28 cellular contexts compared by ENCODE assay signal in genomic region chr20:57562541-57563465, GRCh38. TPM values are rescaled to one million over a fixed set of nuclear protein-coding genes. Genes with fewer than 3 reads are reported as not detected.
"Had no signal": no experiment of that assay in that cellular context is flagged by ENCODE, and none has a peak within 500 bp of the region (broad histone marks: within the 10 kb centered on the region; RNA-seq: fewer than 3 reads in every experiment).

No MANE protein-coding gene starts in this region.

- H3K27ac Mint-ChIP-seq: activated CD8-positive, alpha-beta memory T cell treated with anti-CD3 and anti-CD28 coated beads, Interleukin-2, amount 10 ng/mL, durations not matched to agents 7 days and 5 days; activated naive CD4-positive, alpha-beta T cell treated with anti-CD3 and anti-CD28 coated beads, Interleukin-2, amount 50 U/mL, for 72 hours; activated naive CD8-positive, alpha-beta T cell treated with anti-CD3 and anti-CD28 coated beads, Interleukin-2, amount 50 U/mL, for 24 hours; activated T-cell treated with anti-CD3 and anti-CD28 coated beads, Interleukin-2, amount 50 U/mL, for 24 hours; activated T-helper 1 cell treated with anti-CD3 and anti-CD28 coated beads, Interleukin-12 subunit alpha, Interleukin-12 subunit beta, Interleukin-2, Interleukin-4 antibody, amounts not matched to agents 30 ng/mL and 10 ng/mL and 1 ng/mL, durations not matched to agents 14 hours and 24 hours and 36 hours; T-helper 17 cell; WTC11 had no signal

- H3K4me1 Mint-ChIP-seq: activated CD8-positive, alpha-beta memory T cell treated with anti-CD3 and anti-CD28 coated beads, Interleukin-2, amount 10 ng/mL, durations not matched to agents 7 days and 5 days; activated naive CD8-positive, alpha-beta T cell treated with anti-CD3 and anti-CD28 coated beads, Interleukin-2, amount 50 U/mL, for 24 hours; T-helper 17 cell; WTC11 had no signal

- DNase-seq: activated CD4-positive, alpha-beta T cell treated with anti-CD3 and anti-CD28 coated beads for 48 hours; activated CD4-positive, alpha-beta T cell treated with anti-CD3 and anti-CD28 coated beads, Interleukin-2, amount 50 U/mL, for 4 hours; activated CD4-positive, CD25-positive, alpha-beta regulatory T cell treated with anti-CD3 and anti-CD28 coated beads, Interleukin-2, amount 50 U/mL, for 72 hours; activated CD8-positive, alpha-beta memory T cell treated with anti-CD3 and anti-CD28 coated beads, Interleukin-2, amount 10 ng/mL, durations not matched to agents 7 days and 5 days; activated effector memory CD4-positive, alpha-beta T cell treated with Interleukin-2 at 50 U/mL for 16 hours; activated naive CD4-positive, alpha-beta T cell treated with Interleukin-2 at 50 U/mL for 16 hours; activated naive CD8-positive, alpha-beta T cell treated with anti-CD3 and anti-CD28 coated beads, Interleukin-2, amount 50 U/mL, for 24 hours; activated T-cell treated with anti-CD3 and anti-CD28 coated beads, Interleukin-2, amount 50 U/mL, for 24 hours; amygdala; brain microvascular endothelial cell; MG63; MV-4-11; NCI-H1092 treated with DMSO at 0.1 percent for 48 hours; NCI-H1417 treated with DMSO at 0.1 percent for 48 hours; NCI-H1694 treated with DMSO at 0.1 percent for 48 hours; NCI-H2029 treated with DMSO at 0.1 percent for 48 hours; NCI-H345; NCI-H510A; NCI-H526 treated with DMSO at 0.1 percent for 48 hours; NCI-H82; SHP77 treated with DMSO at 0.1 percent for 48 hours; T-helper 17 cell; T-helper 9 cell had no signal

- H3K27ac ChIP-seq: brain microvascular endothelial cell, RWPE1 had no signal

- H3K4me3 ChIP-seq: MG63 had no signal

- H3K9me3 ChIP-seq: MG63 had no signal

- H3K4me3 Mint-ChIP-seq: activated CD8-positive, alpha-beta memory T cell treated with anti-CD3 and anti-CD28 coated beads, Interleukin-2, amount 10 ng/mL, durations not matched to agents 7 days and 5 days; activated naive CD8-positive, alpha-beta T cell treated with anti-CD3 and anti-CD28 coated beads, Interleukin-2, amount 50 U/mL, for 24 hours; activated T-cell treated with anti-CD3 and anti-CD28 coated beads, Interleukin-2, amount 50 U/mL, for 24 hours; activated T-helper 1 cell treated with anti-CD3 and anti-CD28 coated beads, Interleukin-12 subunit alpha, Interleukin-12 subunit beta, Interleukin-2, Interleukin-4 antibody, amounts not matched to agents 30 ng/mL and 10 ng/mL and 1 ng/mL, durations not matched to agents 14 hours and 24 hours and 36 hours; T-helper 17 cell; WTC11 had no signal

- H3K27me3 ChIP-seq: brain microvascular endothelial cell had no signal

- H3K36me3 ChIP-seq: brain microvascular endothelial cell, MG63 had no signal

- H3K9me3 Mint-ChIP-seq: activated naive CD4-positive, alpha-beta T cell treated with anti-CD3 and anti-CD28 coated beads, Interleukin-2, amount 50 U/mL, for 72 hours; activated naive CD8-positive, alpha-beta T cell treated with anti-CD3 and anti-CD28 coated beads, Interleukin-2, amount 50 U/mL, for 24 hours; activated T-cell treated with anti-CD3 and anti-CD28 coated beads, Interleukin-2, amount 50 U/mL, for 24 hours; activated T-helper 1 cell treated with anti-CD3 and anti-CD28 coated beads, Interleukin-12 subunit alpha, Interleukin-12 subunit beta, Interleukin-2, Interleukin-4 antibody, amounts not matched to agents 30 ng/mL and 10 ng/mL and 1 ng/mL, durations not matched to agents 14 hours and 24 hours and 36 hours; WTC11 had no signal

- H3K36me3 Mint-ChIP-seq: activated CD8-positive, alpha-beta memory T cell treated with anti-CD3 and anti-CD28 coated beads, Interleukin-2, amount 10 ng/mL, durations not matched to agents 7 days and 5 days; activated naive CD4-positive, alpha-beta T cell treated with anti-CD3 and anti-CD28 coated beads, Interleukin-2, amount 50 U/mL, for 72 hours; WTC11 had no signal

- ATAC-seq: activated CD8-positive, alpha-beta memory T cell treated with anti-CD3 and anti-CD28 coated beads, Interleukin-2, amount 10 ng/mL, durations not matched to agents 7 days and 5 days; activated naive CD4-positive, alpha-beta T cell treated with anti-CD3 and anti-CD28 coated beads, Interleukin-2, amount 50 U/mL, for 72 hours; activated naive CD8-positive, alpha-beta T cell treated with anti-CD3 and anti-CD28 coated beads, Interleukin-2, amount 50 U/mL, for 24 hours; Panc1; T-helper 17 cell; WTC11 had no signal

RNA-seq across cellular contexts. Expression of gene PCK1, which starts 1.9 kb away (rescaled TPM):
- total RNA-seq: activated CD8-positive, alpha-beta memory T cell treated with anti-CD3 and anti-CD28 coated beads, Interleukin-2, amount 10 ng/mL, durations not matched to agents 7 days and 5 days; activated naive CD4-positive, alpha-beta T cell treated with anti-CD3 and anti-CD28 coated beads, Interleukin-2, amount 50 U/mL, for 72 hours; activated T-helper 1 cell treated with anti-CD3 and anti-CD28 coated beads, Interleukin-12 subunit alpha, Interleukin-12 subunit beta, Interleukin-2, Interleukin-4 antibody, amounts not matched to agents 30 ng/mL and 10 ng/mL and 1 ng/mL, durations not matched to agents 14 hours and 24 hours and 36 hours; T-helper 17 cell had no signal

RNA-seq across cellular contexts. Expression of gene CTCFL, which starts 37.9 kb away (rescaled TPM):
- total RNA-seq: activated CD8-positive, alpha-beta memory T cell treated with anti-CD3 and anti-CD28 coated beads, Interleukin-2, amount 10 ng/mL, durations not matched to agents 7 days and 5 days; activated naive CD4-positive, alpha-beta T cell treated with anti-CD3 and anti-CD28 coated beads, Interleukin-2, amount 50 U/mL, for 72 hours; activated T-helper 1 cell treated with anti-CD3 and anti-CD28 coated beads, Interleukin-12 subunit alpha, Interleukin-12 subunit beta, Interleukin-2, Interleukin-4 antibody, amounts not matched to agents 30 ng/mL and 10 ng/mL and 1 ng/mL, durations not matched to agents 14 hours and 24 hours and 36 hours; T-helper 17 cell had no signal

RNA-seq across cellular contexts. Expression of gene ZBP1, which starts 57.4 kb away (rescaled TPM):
- total RNA-seq: WTC11 had no signal
